8 cellular contexts compared by ENCODE assay signal in the genomic region with DNA sequence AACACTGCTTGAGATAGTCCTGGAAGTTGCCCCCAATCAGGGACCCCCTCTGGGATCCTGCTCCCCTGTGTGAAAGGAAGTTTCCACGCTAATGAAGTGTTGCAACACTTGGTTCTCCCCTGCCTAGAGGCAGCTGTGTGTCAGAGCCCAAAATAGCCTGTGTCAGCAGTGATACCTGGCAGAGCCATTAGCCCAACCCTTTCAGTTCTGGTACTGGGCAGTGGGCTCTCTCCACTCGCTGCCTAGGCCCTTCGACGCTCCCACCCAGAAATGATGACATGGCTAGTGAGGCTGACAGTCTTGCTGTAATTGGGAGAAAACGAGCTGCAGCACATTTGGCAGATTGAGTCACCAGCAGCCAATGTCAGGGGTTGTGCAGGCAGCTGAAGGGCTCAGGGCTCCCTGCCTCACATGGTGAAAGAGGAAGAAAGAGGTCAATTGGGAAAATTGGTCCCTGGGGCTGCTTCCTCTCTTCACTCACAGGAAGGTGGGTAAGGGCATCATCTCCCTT. TPM values are rescaled to one million over a fixed set of nuclear protein-coding genes. Genes with fewer than 3 reads are reported as not detected.
DNase-seq lines count a peak whose midpoint lies in the region; ATAC-seq and TF ChIP-seq lines count a peak whose summit lies in the region.

No MANE protein-coding gene starts in this region.

- POLR2A ChIA-PET in CD8-positive, alpha-beta memory T cell (lab: Charles Lee): interaction anchor here (0.6 to 2.1 kb wide), 11 partner anchors 10 to 74 kb away, joined by 3 to 21 read pairs (median 9); partner anchors contain the start of genes SLC3A2, STX5, TMEM179B and WDR74

- H3K27ac Mint-ChIP-seq in CD8-positive, alpha-beta memory T cell: peak overlapping the region in 6 of 8 donors; percentile 91 to 99 (median 96)
- peak overlapping the region; percentile 94 to 99 for H3K27ac Mint-ChIP-seq in natural killer cell

- H3K36me3 ChIP-seq in CD8-positive, alpha-beta memory T cell (ENCODE audit: insufficient read depth, low read length): peaks cover 14% of the 10 kb centered on the region
- peaks cover 4% of the 10 kb centered on the region for H3K36me3 ChIP-seq in colonic mucosa

- H3K9me3 ChIP-seq in CD8-positive, alpha-beta memory T cell (ENCODE audit: low read length): no peaks in the 10 kb centered on the region
- H3K9me3 ChIP-seq in colonic mucosa: no peaks in the 10 kb centered on the region

- CTCF ChIA-PET in CD8-positive, alpha-beta memory T cell (lab: Charles Lee): interaction anchor here (1.0 to 3.4 kb wide), 5 partner anchors 8 to 75 kb away, joined by 3 to 20 read pairs (median 4); partner anchors contain the start of genes POLR2G, SLC3A2, TMEM179B and ZBTB3

- H3K4me1 Mint-ChIP-seq in CD8-positive, alpha-beta memory T cell: peaks cover 26 to 39% (median 28%) of the 10 kb centered on the region in 3 donors
- H3K4me1 Mint-ChIP-seq in natural killer cell: peaks cover 20 to 42% of the 10 kb centered on the region in 2 donors

- H3K4me3 ChIP-seq in CD8-positive, alpha-beta memory T cell (ENCODE audit: low read length): no peak overlapping the region
- H3K4me3 ChIP-seq in colonic mucosa: no peak overlapping the region

- peak overlapping the region; percentile 96 to 99 (median 99) for H3K4me3 Mint-ChIP-seq in CD8-positive, alpha-beta memory T cell
- peak overlapping the region; percentile 57 for H3K4me3 Mint-ChIP-seq in natural killer cell

- peaks cover 0 to 3% of the 10 kb centered on the region in 2 donors for H3K27me3 Mint-ChIP-seq in CD8-positive, alpha-beta memory T cell
- H3K27me3 Mint-ChIP-seq in natural killer cell (ENCODE audit: low read depth in 2 of 2): no peaks in the 10 kb centered on the region

- H3K36me3 Mint-ChIP-seq in CD8-positive, alpha-beta memory T cell: peaks cover 0 to 37% (median 4%) of the 10 kb centered on the region in 3 donors
- no peaks in the 10 kb centered on the region for H3K36me3 Mint-ChIP-seq in natural killer cell

- peaks cover 22% of the 10 kb centered on the region for H3K4me1 ChIP-seq in CD8-positive, alpha-beta memory T cell (ENCODE audit: insufficient read depth, low read length)
- peaks cover 12% of the 10 kb centered on the region for H3K4me1 ChIP-seq in colonic mucosa

- TF ChIP-seq CTCF in colonic mucosa (IDR thresholded peaks at IDR 0.05) (no peak), natural killer cell (IDR thresholded peaks at IDR 0.05) (no peak)

- H3K27ac ChIP-seq in CD8-positive, alpha-beta memory T cell (ENCODE audit: low read depth, low read length): no peak overlapping the region
- peak overlapping the region; percentile 4 for H3K27ac ChIP-seq in colonic mucosa

- H3K27me3 ChIP-seq in CD8-positive, alpha-beta memory T cell (ENCODE audit: insufficient read depth, low read length, poor library complexity, severe bottlenecking): no peaks in the 10 kb centered on the region
- no peaks in the 10 kb centered on the region for H3K27me3 ChIP-seq in colonic mucosa

- peak overlapping the region; percentile 4 to 31 for H3K9ac ChIP-seq in colonic mucosa (ENCODE audit: low read depth in 2 of 2, low read length in 2 of 2)

- intact Hi-C loops in colonic mucosa (cut with DNase I) (no loop called here), natural killer cell (cut with micrococcal nuclease) (no loop called here)

- no peak for DNase-seq in CD8-positive, alpha-beta memory T cell
- DNase-seq in NOMO-1 treated with dmso at 0.1 percent for 144 hours (lab: John Stamatoyannopoulos, UW; ENCODE audit: unreplicated experiment) (peak; percentile 84), colonic mucosa (no peak), natural killer cell (no peak), A172 (ENCODE audit: low spot score) (no peak), NCI-H187 (lab: John Stamatoyannopoulos, UW) (no peak), NCI-H2107 (lab: John Stamatoyannopoulos, UW) (no peak)

- no peaks in the 10 kb centered on the region for H3K9me3 Mint-ChIP-seq in CD8-positive, alpha-beta memory T cell
- no peaks in the 10 kb centered on the region for H3K9me3 Mint-ChIP-seq in natural killer cell

- ATAC-seq in natural killer cell (no peak), HG03045 (IDR thresholded peaks at IDR 0.05; ENCODE audit: unreplicated experiment) (no peak)

RNA-seq across cellular contexts. Expression of gene NXF1, which starts 1.4 kb away (rescaled TPM):
- total RNA-seq in CD8-positive, alpha-beta memory T cell: 100 to 1,000 TPM; 112 to 126 TPM
- 81.2 TPM for polyA plus RNA-seq in CD8-positive, alpha-beta memory T cell
- total RNA-seq in colonic mucosa (10 to 100 TPM; 39.2 to 50.9 TPM), natural killer cell (100 to 1,000 TPM; 284 to 341 (median 319) TPM)
- 25.9 and 30.0 TPM in 2 replicates for total RNA-seq in A172 (2014; rRNA removed; shearing (Covaris generic))

RNA-seq across cellular contexts. Expression of gene TMEM223, which starts 14.9 kb away (rescaled TPM):
- 10 to 100 TPM; 13.0 to 14.6 TPM for total RNA-seq in CD8-positive, alpha-beta memory T cell
- 56.0 TPM for polyA plus RNA-seq in CD8-positive, alpha-beta memory T cell
- total RNA-seq in colonic mucosa (10 to 100 TPM; 15.8 to 26.0 TPM), natural killer cell (10 to 100 TPM in 1 of 3 donors, 1 to 10 TPM in 2; 4.8 to 10.0 (median 5.0) TPM)
- 23.4 and 30.1 TPM in 2 replicates for total RNA-seq in A172 (2014; rRNA removed; shearing (Covaris generic))

RNA-seq across cellular contexts. Expression of gene TMEM179B, which starts 19.5 kb away (rescaled TPM):
- 10 to 100 TPM; 46.4 to 49.2 TPM for total RNA-seq in CD8-positive, alpha-beta memory T cell
- polyA plus RNA-seq in CD8-positive, alpha-beta memory T cell: 135 TPM
- total RNA-seq in colonic mucosa (10 to 100 TPM; 46.7 to 54.5 TPM), natural killer cell (10 to 100 TPM; 33.7 to 41.1 (median 36.3) TPM)
- total RNA-seq in A172 (2014; rRNA removed; shearing (Covaris generic)): 32.3 and 51.8 TPM in 2 replicates

RNA-seq across cellular contexts. Expression of gene STX5, which starts 25.2 kb away (rescaled TPM):
- total RNA-seq in CD8-positive, alpha-beta memory T cell: 10 to 100 TPM; 34.7 to 35.3 TPM
- 37.2 TPM for polyA plus RNA-seq in CD8-positive, alpha-beta memory T cell
- total RNA-seq in colonic mucosa (10 to 100 TPM; 38.0 to 43.3 TPM), natural killer cell (100 to 1,000 TPM; 138 to 171 (median 166) TPM)
- total RNA-seq in A172 (2014; rRNA removed; shearing (Covaris generic)): 28.0 and 33.8 TPM in 2 replicates

RNA-seq across cellular contexts. Expression of gene TEX54, which starts 26.0 kb away (rescaled TPM):
- under 1 TPM in 1 of 2 experiments, not detected in 1; 0.50 TPM for total RNA-seq in CD8-positive, alpha-beta memory T cell
- 0.66 TPM for polyA plus RNA-seq in CD8-positive, alpha-beta memory T cell
- total RNA-seq in colonic mucosa: not detected
- total RNA-seq in natural killer cell: not detected
- total RNA-seq in A172 (2014; rRNA removed; shearing (Covaris generic)): not detected in 2 replicates
